Comparison of ENCODE assay signal across 26 cellular contexts in genomic region chr5:122612901-122613300, GRCh38.
"Had no signal": no experiment of that assay in that cellular context is flagged by ENCODE, and none has a peak within 500 bp of the region (broad histone marks: within the 10 kb centered on the region; RNA-seq: fewer than 3 reads in every experiment).

No MANE protein-coding gene starts in this region.

- DNase-seq: activated CD4-positive, alpha-beta T cell treated with anti-CD3 and anti-CD28 coated beads for 48 hours; activated CD4-positive, alpha-beta T cell treated with anti-CD3 and anti-CD28 coated beads, Interleukin-2, amount 50 U/mL, for 48 hours; activated CD8-positive, alpha-beta memory T cell treated with anti-CD3 and anti-CD28 coated beads, Interleukin-2, amount 50 U/mL, for 4 hours; activated gamma-delta T cell; activated naive CD4-positive, alpha-beta T cell treated with anti-CD3 and anti-CD28 coated beads, Interleukin-2, amount 10 ng/mL, durations not matched to agents 7 days and 5 days; activated naive CD8-positive, alpha-beta T cell treated with anti-CD3 and anti-CD28 coated beads, Interleukin-2, amount 10 ng/mL, durations not matched to agents 7 days and 5 days; activated T-cell treated with anti-CD3 and anti-CD28 coated beads, Interleukin-2, amount 50 U/mL, for 1 hour; amniotic stem cell; brain microvascular endothelial cell; foreskin keratinocyte; heart left ventricle; kidney glomerular epithelial cell; left ventricle myocardium inferior; midbrain; naive thymus-derived CD8-positive, alpha-beta T cell; right cardiac atrium; stimulated activated CD4-positive, alpha-beta T cell treated with anti-CD3 and anti-CD28 coated beads, Interleukin-15, amount 100 ng/mL, for 24 hours; stimulated activated CD4-positive, alpha-beta T cell treated with anti-CD3 and anti-CD28 coated beads, Interleukin-2, amount 100 ng/mL, for 24 hours; stimulated activated naive B cell treated with anti-CD40 and anti-IgM and Interleukin-4, amounts not matched to agents 10 μg/mL and 1 μg/mL and 100 μg/mL, for 72 hours; stomach had no signal

- H3K27ac ChIP-seq: brain microvascular endothelial cell, foreskin keratinocyte, heart left ventricle, left ventricle myocardium inferior, stomach, tibial nerve, VCaP had no signal

- H3K27me3 ChIP-seq: brain microvascular endothelial cell, foreskin keratinocyte, heart left ventricle, stomach, tibial nerve had no signal

- H3K27me3 Mint-ChIP-seq: activated naive CD4-positive, alpha-beta T cell treated with anti-CD3 and anti-CD28 coated beads, Interleukin-2, amount 10 ng/mL, durations not matched to agents 7 days and 5 days; activated naive CD8-positive, alpha-beta T cell treated with anti-CD3 and anti-CD28 coated beads, Interleukin-2, amount 10 ng/mL, durations not matched to agents 7 days and 5 days; stimulated activated naive B cell treated with anti-CD40 and anti-IgM and Interleukin-4, amounts not matched to agents 10 μg/mL and 1 μg/mL and 100 μg/mL, for 72 hours had no signal

- H3K36me3 Mint-ChIP-seq: activated naive CD4-positive, alpha-beta T cell treated with anti-CD3 and anti-CD28 coated beads, Interleukin-2, amount 10 ng/mL, durations not matched to agents 7 days and 5 days; activated naive CD8-positive, alpha-beta T cell treated with anti-CD3 and anti-CD28 coated beads, Interleukin-2, amount 10 ng/mL, durations not matched to agents 7 days and 5 days; naive thymus-derived CD8-positive, alpha-beta T cell had no signal

- H3K4me1 Mint-ChIP-seq: activated naive CD4-positive, alpha-beta T cell treated with anti-CD3 and anti-CD28 coated beads, Interleukin-2, amount 10 ng/mL, durations not matched to agents 7 days and 5 days; activated naive CD8-positive, alpha-beta T cell treated with anti-CD3 and anti-CD28 coated beads, Interleukin-2, amount 10 ng/mL, durations not matched to agents 7 days and 5 days; naive thymus-derived CD8-positive, alpha-beta T cell had no signal

- H3K4me1 ChIP-seq: foreskin keratinocyte, heart left ventricle, left ventricle myocardium inferior, stomach, tibial nerve had no signal

- H3K27ac Mint-ChIP-seq: activated naive CD4-positive, alpha-beta T cell treated with anti-CD3 and anti-CD28 coated beads, Interleukin-2, amount 10 ng/mL, durations not matched to agents 7 days and 5 days; activated naive CD8-positive, alpha-beta T cell treated with anti-CD3 and anti-CD28 coated beads, Interleukin-2, amount 10 ng/mL, durations not matched to agents 7 days and 5 days; activated T-helper 1 cell treated with anti-CD3 and anti-CD28 coated beads, Interleukin-12 subunit alpha, Interleukin-12 subunit beta, Interleukin-2, Interleukin-4 antibody, amounts not matched to agents 30 ng/mL and 10 ng/mL and 1 ng/mL, durations not matched to agents 14 hours and 24 hours and 36 hours; stimulated activated naive B cell treated with anti-CD40 and anti-IgM and Interleukin-4, amounts not matched to agents 10 μg/mL and 1 μg/mL and 100 μg/mL, for 72 hours had no signal

- H3K36me3 ChIP-seq: brain microvascular endothelial cell, heart left ventricle, left ventricle myocardium inferior, stomach, tibial nerve had no signal

- ATAC-seq: activated CD4-positive, CD25-positive, alpha-beta regulatory T cell treated with anti-CD3 and anti-CD28 coated beads, Interleukin-2, amount 50 U/mL, for 24 hours; esophagus mucosa; foreskin keratinocyte; heart left ventricle; naive thymus-derived CD8-positive, alpha-beta T cell; right cardiac atrium; stimulated activated naive B cell treated with anti-CD40 and anti-IgM and Interleukin-4, amounts not matched to agents 10 μg/mL and 1 μg/mL and 100 μg/mL, for 72 hours had no signal

- H3K9me3 ChIP-seq: stomach, tibial nerve had no signal

- H3K4me3 Mint-ChIP-seq: activated naive CD4-positive, alpha-beta T cell treated with anti-CD3 and anti-CD28 coated beads, Interleukin-2, amount 10 ng/mL, durations not matched to agents 7 days and 5 days; activated naive CD8-positive, alpha-beta T cell treated with anti-CD3 and anti-CD28 coated beads, Interleukin-2, amount 10 ng/mL, durations not matched to agents 7 days and 5 days; activated T-helper 1 cell treated with anti-CD3 and anti-CD28 coated beads, Interleukin-12 subunit alpha, Interleukin-12 subunit beta, Interleukin-2, Interleukin-4 antibody, amounts not matched to agents 30 ng/mL and 10 ng/mL and 1 ng/mL, durations not matched to agents 14 hours and 24 hours and 36 hours; naive thymus-derived CD8-positive, alpha-beta T cell; neural crest cell; stimulated activated naive B cell treated with anti-CD40 and anti-IgM and Interleukin-4, amounts not matched to agents 10 μg/mL and 1 μg/mL and 100 μg/mL, for 72 hours had no signal

- H3K4me3 ChIP-seq: heart left ventricle, left ventricle myocardium inferior, stomach, tibial nerve had no signal

- H3K9me3 Mint-ChIP-seq: activated naive CD4-positive, alpha-beta T cell treated with anti-CD3 and anti-CD28 coated beads, Interleukin-2, amount 10 ng/mL, durations not matched to agents 7 days and 5 days; activated naive CD8-positive, alpha-beta T cell treated with anti-CD3 and anti-CD28 coated beads, Interleukin-2, amount 10 ng/mL, durations not matched to agents 7 days and 5 days; activated T-helper 1 cell treated with anti-CD3 and anti-CD28 coated beads, Interleukin-12 subunit alpha, Interleukin-12 subunit beta, Interleukin-2, Interleukin-4 antibody, amounts not matched to agents 30 ng/mL and 10 ng/mL and 1 ng/mL, durations not matched to agents 14 hours and 24 hours and 36 hours; neural crest cell had no signal
